9 cellular contexts compared by ENCODE assay signal in the genomic region with DNA sequence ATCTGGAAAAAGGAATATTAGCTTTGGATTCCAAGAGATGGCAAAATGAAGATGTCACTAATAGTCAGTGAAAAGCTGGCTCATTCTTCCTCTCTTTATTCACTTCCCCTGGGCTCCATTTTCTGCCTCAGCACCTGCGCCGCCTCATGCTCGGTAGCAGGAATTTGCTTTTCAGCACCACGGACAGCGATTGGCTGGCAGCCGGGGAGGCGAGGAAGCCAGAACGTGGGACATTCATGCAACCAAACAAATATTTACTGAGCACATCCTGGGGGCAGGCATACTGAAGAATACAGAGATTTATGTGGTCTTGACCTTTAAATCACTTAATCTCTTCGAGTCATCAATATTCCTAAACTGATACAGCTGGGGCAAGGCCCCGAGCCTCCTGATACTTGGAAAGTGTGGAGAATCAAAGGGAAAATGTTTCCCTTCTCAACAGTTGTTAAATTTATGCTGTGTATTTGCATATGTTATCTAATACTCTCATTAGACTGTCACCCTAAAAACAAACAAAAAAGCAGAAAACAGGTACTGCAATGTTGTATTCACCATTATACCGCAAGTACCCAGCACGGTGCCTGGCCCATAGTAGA. TPM values are rescaled to one million over a fixed set of nuclear protein-coding genes. Genes with fewer than 3 reads are reported as not detected.
DNase-seq lines count a peak whose midpoint lies in the region; ATAC-seq, FAIRE-seq and TF ChIP-seq lines count a peak whose summit lies in the region.
"Had no signal": no experiment of that assay in that cellular context is flagged by ENCODE, and none has a peak within 500 bp of the region (broad histone marks: within the 10 kb centered on the region; RNA-seq: fewer than 3 reads in every experiment).

No MANE protein-coding gene starts in this region.

- H3K4me3 Mint-ChIP-seq in activated T-cell treated with anti-CD3 and anti-CD28 coated beads, Interleukin-2, amount 50 U/mL, for 72 hours = no peak overlapping the region

- H3K27ac ChIP-seq in OCI-LY7 (ENCODE audit: low read depth, low read length, poor library complexity, severe bottlenecking) (no peak overlapping the region), ovary (no peak overlapping the region)

- ATAC-seq in activated T-cell treated with anti-CD3 and anti-CD28 coated beads, Interleukin-2, amount 50 U/mL, for 72 hours (replicated peaks in 1 of 2) = no peak
- ATAC-seq in GM19452 (IDR thresholded peaks at IDR 0.05; ENCODE audit: unreplicated experiment) (no peak), HG03175 (IDR thresholded peaks at IDR 0.05; ENCODE audit: unreplicated experiment) (no peak)

- no peak for TF ChIP-seq EP300 in ovary (IDR thresholded peaks at IDR 0.05)

- H3K79me2 ChIP-seq in OCI-LY7 (ENCODE audit: insufficient read depth, low read depth, low read length) = no peaks in the 10 kb centered on the region

- no peaks in the 10 kb centered on the region for H3K4me1 Mint-ChIP-seq in activated T-cell treated with anti-CD3 and anti-CD28 coated beads, Interleukin-2, amount 50 U/mL, for 72 hours (ENCODE audit: low read depth)

- peaks cover 21% of the 10 kb centered on the region for H3K27me3 Mint-ChIP-seq in activated T-cell treated with anti-CD3 and anti-CD28 coated beads, Interleukin-2, amount 50 U/mL, for 72 hours (ENCODE audit: low read depth)

- TF ChIP-seq POLR2A in ovary (IDR thresholded peaks at IDR 0.05) (no peak), GM12892 (IDR thresholded peaks at IDR 0.05; ENCODE audit: low read depth, low read length) (no peak)

- DNase-seq in GOT3 (lab: John Stamatoyannopoulos, UW) = peak; percentile 26
- DNase-seq in OCI-LY7 (ENCODE audit: low spot score) = peak; percentile 56
- DNase-seq in activated T-cell treated with anti-CD3 and anti-CD28 coated beads, Interleukin-2, amount 50 U/mL, for 72 hours = peak; percentile 66 to 69
- peak; percentile 26 to 79 for DNase-seq in foreskin fibroblast
- DNase-seq in ovary = peak; percentile 27 to 66 (median 36)
- no peak for DNase-seq in GM12892 (ENCODE audit: insufficient read length)

- no peaks in the 10 kb centered on the region for H3K9me2 ChIP-seq in OCI-LY7 (ENCODE audit: insufficient read depth, low read length)

- H3K9me3 ChIP-seq in OCI-LY7 (ENCODE audit: low read length) (no peaks in the 10 kb centered on the region), ovary (no peaks in the 10 kb centered on the region)

- no peak overlapping the region for H3K27ac Mint-ChIP-seq in activated T-cell treated with anti-CD3 and anti-CD28 coated beads, Interleukin-2, amount 50 U/mL, for 72 hours

- H3K4me2 ChIP-seq in OCI-LY7 (ENCODE audit: low read length) = no peak overlapping the region

- H3K36me3 Mint-ChIP-seq in activated T-cell treated with anti-CD3 and anti-CD28 coated beads, Interleukin-2, amount 50 U/mL, for 72 hours (ENCODE audit: insufficient read depth in 2 of 2) = no peaks in the 10 kb centered on the region

- no TSS peak for BruUV-seq in OCI-LY7 (replicated peaks; lab: Mats Ljungman, UMichigan)

- H3K27me3 ChIP-seq in ovary = no peaks in the 10 kb centered on the region

- TF ChIP-seq CTCF in OCI-LY7 (conservative IDR thresholded peaks at IDR 0.05; ENCODE audit: low read length) (no peak), foreskin fibroblast (IDR thresholded peaks at IDR 0.05; ENCODE audit: low read depth, low read length) (no peak), ovary (IDR thresholded peaks at IDR 0.05) (no peak)

- no peak overlapping the region for H3K4me3 ChIP-seq in OCI-LY7 (ENCODE audit: low read depth, low read length, poor library complexity, severe bottlenecking)
- no peak overlapping the region for H3K4me3 ChIP-seq in foreskin fibroblast (ENCODE audit: low read depth in 1 of 2, low read length in 2 of 2)
- H3K4me3 ChIP-seq in ovary = no peak overlapping the region

- CTCF ChIA-PET in OCI-LY7 (lab: Charles Lee; ENCODE audit: unreplicated experiment) = interaction anchor here (0.6 to 0.9 kb wide), 2 partner anchors 87 to 277 kb away, joined by 3 to 11 read pairs; no protein-coding TSS in a partner anchor

- H3K9me3 Mint-ChIP-seq in activated T-cell treated with anti-CD3 and anti-CD28 coated beads, Interleukin-2, amount 50 U/mL, for 72 hours = no peaks in the 10 kb centered on the region

- intact Hi-C loops in OCI-LY7 (cut with micrococcal nuclease; ENCODE audit: unreplicated experiment) = loop anchor here (1.0 to 5.0 kb wide), 2 partner anchors 86 to 166 kb away; no protein-coding TSS in a partner anchor
- intact Hi-C loops in ovary (cut with DNase I) = no loop called here

- H4K20me1 ChIP-seq in OCI-LY7 (ENCODE audit: insufficient read depth, low read length) = no peaks in the 10 kb centered on the region

- H2AFZ ChIP-seq in OCI-LY7 (ENCODE audit: low read length) = no peak overlapping the region

- POLR2A ChIA-PET in OCI-LY7 (lab: Charles Lee) = no interaction called here

- no peak for FAIRE-seq in GM12892 (lab: Jason Lieb, UNC)

- H3K36me3 ChIP-seq in OCI-LY7 (ENCODE audit: insufficient read depth, low read length) (no peaks in the 10 kb centered on the region), ovary (no peaks in the 10 kb centered on the region)

- H3K4me1 ChIP-seq in OCI-LY7 (ENCODE audit: insufficient read depth, low read length, poor library complexity, severe bottlenecking) = no peaks in the 10 kb centered on the region
- H3K4me1 ChIP-seq in ovary (ENCODE audit: insufficient read depth) = no peaks in the 10 kb centered on the region

- WGBS in ovary, 3 donors = 15 to 20% (median 15%) methylated on average over 12 of the region's 12 CpGs

RNA-seq across cellular contexts. Expression of a gene that starts 12.1 kb away (rescaled TPM):
- total RNA-seq in OCI-LY7 (2014; rRNA removed; shearing (Covaris generic)) = not detected in 2 replicates
- total RNA-seq in OCI-LY7 (2022) (not detected in 2 replicates), ovary (not detected)
- total RNA-seq in activated T-cell treated with anti-CD3 and anti-CD28 coated beads, Interleukin-2, amount 50 U/mL, for 72 hours = not detected
- polyA plus RNA-seq in ovary = not detected
- polyA plus RNA-seq in GM12892 (2012; ENCODE audit: missing spikeins) = not detected
- total RNA-seq: T-helper 2 cell treated with Interferon-gamma antibody and Interleukin-4, amounts not matched to agents 100 ng/mL and 5 ng/mL, for 36 hours had no signal
